Comparison of ENCODE assay signal across 18 cellular contexts in genomic region chr2:41216978-41217377, GRCh38.
DNase-seq lines count a peak whose midpoint lies in the region; ATAC-seq, FAIRE-seq and TF ChIP-seq lines count a peak whose summit lies in the region.
"Had no signal": no experiment of that assay in that cellular context is flagged by ENCODE, and none has a peak within 500 bp of the region (broad histone marks: within the 10 kb centered on the region; RNA-seq: fewer than 3 reads in every experiment).

No MANE protein-coding gene starts in this region.

- H3K9me3 Mint-ChIP-seq in natural killer cell treated with Interleukin-12 subunit alpha and Interleukin-12 subunit beta and Interleukin-15 and Interleukin-18, amount 100 ng/mL, for 72 hours = peaks cover 16% of the 10 kb centered on the region
- H3K9me3 Mint-ChIP-seq: CD8-positive, alpha-beta T cell had no signal

- no peaks in the 10 kb centered on the region for H3K4me1 Mint-ChIP-seq in natural killer cell treated with Interleukin-12 subunit alpha and Interleukin-12 subunit beta and Interleukin-15 and Interleukin-18, amount 100 ng/mL, for 72 hours (ENCODE audit: low read depth in 2 of 2)
- H3K4me1 Mint-ChIP-seq: CD4-positive, CD25-positive, alpha-beta regulatory T cell had no signal

- peaks cover 0 to 7% (median 0%) of the 10 kb centered on the region in 12 donors for H3K9me3 ChIP-seq in heart left ventricle
- H3K9me3 ChIP-seq in left ventricle myocardium inferior (replicated peaks) = peaks cover 6% of the 10 kb centered on the region
- H3K9me3 ChIP-seq in small intestine (ENCODE audit: control insufficient read depth, low read depth) = no peaks in the 10 kb centered on the region
- H3K9me3 ChIP-seq: BLaER1, Caco-2 had no signal

- H3K36me3 ChIP-seq in heart left ventricle = no peaks in the 10 kb centered on the region
- no peaks in the 10 kb centered on the region for H3K36me3 ChIP-seq in left ventricle myocardium inferior
- H3K36me3 ChIP-seq in small intestine (ENCODE audit: control insufficient read depth in 2 of 2, insufficient read depth in 2 of 2, low read length in 2 of 2) = no peaks in the 10 kb centered on the region
- H3K36me3 ChIP-seq: BLaER1 had no signal

- H3K27me3 Mint-ChIP-seq in natural killer cell treated with Interleukin-12 subunit alpha and Interleukin-12 subunit beta and Interleukin-15 and Interleukin-18, amount 100 ng/mL, for 72 hours = no peaks in the 10 kb centered on the region
- H3K27me3 Mint-ChIP-seq: CD4-positive, CD25-positive, alpha-beta regulatory T cell had no signal

- H3K4me3 Mint-ChIP-seq in natural killer cell treated with Interleukin-12 subunit alpha and Interleukin-12 subunit beta and Interleukin-15 and Interleukin-18, amount 100 ng/mL, for 72 hours = no peak overlapping the region
- H3K4me3 Mint-ChIP-seq: CD4-positive, CD25-positive, alpha-beta regulatory T cell; CD8-positive, alpha-beta T cell had no signal

- H3K27ac ChIP-seq in heart left ventricle = peak overlapping the region in 3 of 12 donors; percentile 2 to 39 (median 7)
- no peak overlapping the region for H3K27ac ChIP-seq in left ventricle myocardium inferior (replicated peaks)
- H3K27ac ChIP-seq in small intestine (ENCODE audit: low read depth in 1 of 2, low read length in 1 of 2) = no peak overlapping the region
- H3K27ac ChIP-seq: BLaER1, C4-2B had no signal

- DNase-seq in heart left ventricle (peak in 1 of 5 donors; percentile 21), left ventricle myocardium inferior (no peak), left cardiac atrium (no peak), sciatic nerve (ENCODE audit: low spot score) (no peak), small intestine (no peak)
- no peak for DNase-seq in natural killer cell treated with Interleukin-12 subunit alpha and Interleukin-12 subunit beta and Interleukin-15 and Interleukin-18, amount 100 ng/mL, for 72 hours (ENCODE audit: low spot score)
- DNase-seq: Caco-2; CD4-positive, CD25-positive, alpha-beta regulatory T cell; CD8-positive, alpha-beta T cell; DMS153; DND-41; GOT3; H7; HCEC 1CT had no signal

- peaks cover 5% of the 10 kb centered on the region for H3K36me3 Mint-ChIP-seq in natural killer cell treated with Interleukin-12 subunit alpha and Interleukin-12 subunit beta and Interleukin-15 and Interleukin-18, amount 100 ng/mL, for 72 hours
- H3K36me3 Mint-ChIP-seq: CD4-positive, CD25-positive, alpha-beta regulatory T cell; CD8-positive, alpha-beta T cell had no signal

- 41 to 59% (median 53%) methylated on average over 1 of the region's 1 CpG for WGBS in heart left ventricle, 4 donors
- 23 to 48% (median 33%) methylated on average over 1 of the region's 1 CpG for WGBS in small intestine, 3 donors

- H3K4me1 ChIP-seq in heart left ventricle (peaks cover 0 to 7% (median 0%) of the 10 kb centered on the region in 12 donors), left ventricle myocardium inferior (no peaks in the 10 kb centered on the region), small intestine (ENCODE audit: control insufficient read depth in 2 of 2, insufficient read depth in 1 of 2, low read depth in 1 of 2, low read length in 1 of 2) (no peaks in the 10 kb centered on the region)
- H3K4me1 ChIP-seq: BLaER1, Caco-2 had no signal

- H3K4me3 ChIP-seq in heart left ventricle = no peak overlapping the region
- H3K4me3 ChIP-seq in left ventricle myocardium inferior = no peak overlapping the region
- H3K4me3 ChIP-seq in small intestine (ENCODE audit: low read depth in 1 of 2, low read length in 2 of 2) = no peak overlapping the region
- H3K4me3 ChIP-seq: BLaER1 had no signal

- intact Hi-C loops in heart left ventricle (cut with DNase I) (no loop called here), left ventricle myocardium inferior (cut with micrococcal nuclease) (no loop called here), left cardiac atrium (cut with DNase I) (no loop called here), sciatic nerve (cut with DNase I) (no loop called here)

- TF ChIP-seq CTCF in heart left ventricle (IDR thresholded peaks at IDR 0.05) (no peak), left ventricle myocardium inferior (IDR thresholded peaks at IDR 0.05; ENCODE audit: borderline replicate concordance) (no peak)

- no peak for TF ChIP-seq POLR2A in heart left ventricle (IDR thresholded peaks at IDR 0.05)

- ATAC-seq in heart left ventricle (peak; percentile 38 to 69 (median 50)), left cardiac atrium (peak; percentile 57 to 60), sciatic nerve (peak; percentile 93)
- no peak for ATAC-seq in natural killer cell treated with Interleukin-12 subunit alpha and Interleukin-12 subunit beta and Interleukin-15 and Interleukin-18, amount 100 ng/mL, for 72 hours
- ATAC-seq: CD8-positive, alpha-beta T cell had no signal

- FAIRE-seq in small intestine (lab: Jason Lieb, UNC) = no peak
- FAIRE-seq: G401.6, GM12892 had no signal

- H3K27ac Mint-ChIP-seq in natural killer cell treated with Interleukin-12 subunit alpha and Interleukin-12 subunit beta and Interleukin-15 and Interleukin-18, amount 100 ng/mL, for 72 hours = no peak overlapping the region
- H3K27ac Mint-ChIP-seq: CD8-positive, alpha-beta T cell had no signal

- H3K27me3 ChIP-seq in heart left ventricle (no peaks in the 10 kb centered on the region), left ventricle myocardium inferior (ENCODE audit: low read depth) (no peaks in the 10 kb centered on the region), small intestine (ENCODE audit: control insufficient read depth in 2 of 2, insufficient read depth in 2 of 2, low read length in 2 of 2) (no peaks in the 10 kb centered on the region)
- H3K27me3 ChIP-seq: BLaER1 had no signal

Comparison
In these comparisons a context has a peak if more than half of its experiments do, and no peak if none do; other contexts are left out.
1. ATAC-seq: peak in heart left ventricle (4 of 4), left cardiac atrium (2 of 2) and sciatic nerve (single experiment); none in natural killer cell treated with Interleukin-12 subunit alpha and Interleukin-12 subunit beta and Interleukin-15 and Interleukin-18, amount 100 ng/mL, for 72 hours (0 of 2).